Comparison of ENCODE assay signal across 1 cellular context in the genomic region with DNA sequence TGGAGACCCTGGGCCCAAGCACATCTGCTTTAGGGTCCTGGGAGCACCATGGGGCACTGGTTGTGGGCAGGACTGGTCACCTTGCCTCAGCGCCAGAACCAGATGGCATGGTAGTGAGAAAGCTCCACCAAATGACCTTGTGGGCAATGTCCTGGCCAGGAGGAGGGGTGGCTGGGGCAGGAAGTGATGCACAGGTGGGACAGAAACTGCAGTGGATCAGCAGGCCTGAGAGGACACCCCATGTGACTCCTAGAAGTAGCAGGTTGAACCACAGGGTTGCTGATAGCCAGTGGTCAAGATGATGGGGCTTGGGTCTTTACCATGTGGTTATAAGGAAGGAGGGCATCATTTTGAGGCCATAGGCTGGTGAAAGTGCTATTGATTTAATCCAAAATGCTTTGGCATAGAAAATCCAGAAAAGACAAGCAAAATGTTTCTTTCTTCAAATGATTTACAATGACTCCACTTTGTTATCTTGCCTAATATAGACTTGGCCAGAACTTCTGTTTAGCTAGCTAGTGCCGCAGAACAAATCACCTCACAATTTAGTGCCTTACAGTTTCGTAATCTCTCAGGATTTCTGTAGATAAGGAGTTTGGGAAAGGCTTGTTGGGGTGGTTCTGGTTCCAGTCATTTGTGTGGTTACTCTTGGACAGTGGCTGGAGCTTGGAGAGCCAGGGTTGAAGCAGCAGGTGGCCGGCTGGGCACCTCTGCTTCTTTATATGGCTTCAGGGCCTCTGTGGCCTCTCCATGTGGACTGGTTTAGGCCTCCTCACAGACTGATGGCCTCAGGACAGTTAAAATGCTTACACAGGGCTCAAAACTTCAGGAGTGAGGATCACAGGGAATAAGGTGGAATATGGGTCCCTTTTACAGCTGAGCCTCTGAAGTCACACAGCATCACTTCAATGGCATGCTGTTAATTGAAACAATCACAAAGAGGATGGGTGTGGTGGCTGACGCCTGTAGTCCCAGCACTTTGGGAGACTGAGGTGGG.
TF ChIP-seq lines count a peak whose summit lies in the region.

No MANE protein-coding gene starts in this region.

TF ChIP-seq in SK-N-SH treated with all-trans-retinoic acid at 6 μM for 48 hours, 23 proteins besides CTCF, POLR2A, EP300 and RAD21 (continued from another document):
- TF ChIP-seq POU6F1 (CRISPR knock-in tag; IDR thresholded peaks at IDR 0.05; ENCODE audit: borderline replicate concordance, low read depth) (no peak), BACH2 (CRISPR knock-in tag; IDR thresholded peaks at IDR 0.05; ENCODE audit: borderline replicate concordance) (no peak), TCF4 (CRISPR knock-in tag; IDR thresholded peaks at IDR 0.05; ENCODE audit: borderline replicate concordance) (no peak), ZNF70 (CRISPR knock-in tag; IDR thresholded peaks at IDR 0.05) (no peak), TOX (CRISPR knock-in tag; IDR thresholded peaks at IDR 0.05; ENCODE audit: borderline replicate concordance) (no peak), PPARA (CRISPR knock-in tag; IDR thresholded peaks at IDR 0.05; ENCODE audit: borderline replicate concordance) (no peak)
